8 cellular contexts compared by ENCODE assay signal in the genomic region with DNA sequence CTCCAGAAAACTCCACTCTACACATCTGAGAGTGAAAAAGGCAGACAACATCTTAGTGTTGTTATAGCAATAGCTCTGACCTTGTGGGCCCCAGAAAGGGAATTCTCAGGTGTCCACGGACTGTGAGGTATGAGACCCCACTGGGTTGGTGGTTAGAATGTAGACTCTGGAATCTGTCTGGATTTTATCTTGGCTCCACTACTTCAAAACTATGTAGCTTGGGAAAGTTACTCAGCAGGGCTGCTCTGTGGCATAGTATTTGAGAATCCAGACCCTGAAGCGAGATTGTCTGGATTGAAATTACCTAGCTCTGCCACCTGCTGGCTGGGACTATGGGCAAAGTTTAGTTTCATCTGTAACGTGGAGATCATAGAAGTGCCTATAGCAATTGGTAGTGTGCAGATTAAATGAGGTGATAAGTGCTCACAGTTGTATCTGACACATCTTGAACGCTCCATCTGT. TPM values are rescaled to one million over a fixed set of nuclear protein-coding genes. Genes with fewer than 3 reads are reported as not detected.
A peak's percentile ranks its signal among the peaks of the same experiment; 100 is the strongest.
DNase-seq lines count a peak whose midpoint lies in the region; ATAC-seq and TF ChIP-seq lines count a peak whose summit lies in the region.

No MANE protein-coding gene starts in this region.

- no peaks in the 10 kb centered on the region for H3K4me1 ChIP-seq in HCT116 (ENCODE audit: control insufficient read depth in 1 of 2, insufficient read depth in 2 of 2, low read length in 2 of 2)

- H3K4me3 ChIP-seq in HCT116 (replicated peaks in 1 of 2; ENCODE audit: low read depth in 1 of 2, low read length in 2 of 2) (no peak overlapping the region), neural cell (ENCODE audit: low read length) (no peak overlapping the region)

- H3K27ac Mint-ChIP-seq in CD4-positive, alpha-beta T cell, result peak overlapping the region; percentile 62

- H3K27me3 Mint-ChIP-seq in CD4-positive, alpha-beta T cell, result no peaks in the 10 kb centered on the region

- RAD21 ChIA-PET in HCT116 (lab: Charles Lee; ENCODE audit: low non-redundant PET in 1 of 2, low total read pairs in 2 of 2, uncharacterized antibody in 2 of 2, unreplicated experiment in 2 of 2), result no interaction called here

- ATAC-seq in CD4-positive, alpha-beta T cell (ENCODE audit: poor library complexity), result peak; percentile 51
- ATAC-seq in HCT116 (peak; percentile 90), HG03565 (IDR thresholded peaks at IDR 0.05; ENCODE audit: unreplicated experiment) (no peak), HG02973 (IDR thresholded peaks at IDR 0.05; ENCODE audit: unreplicated experiment) (no peak)

- peak; percentile 69 for TF ChIP-seq CTCF in CD4-positive, alpha-beta T cell (IDR thresholded peaks at IDR 0.05)
- TF ChIP-seq CTCF in HCT116 (IDR thresholded peaks at IDR 0.05 in 2 of 3, conservative IDR thresholded peaks at IDR 0.05 in 1 of 3; ENCODE audit: borderline replicate concordance in 1 of 3, insufficient read depth in 1 of 3, low read depth in 2 of 3, low read length in 2 of 3) (peak; percentile 46 to 64 (median 62); a peak in 5 of 6 replicates), VCaP (conservative IDR thresholded peaks at IDR 0.05) (peak; percentile 76), neural cell (IDR thresholded peaks at IDR 0.05; ENCODE audit: poor library complexity, severe bottlenecking) (no peak)

- peak; percentile 35 to 65 (median 58) for DNase-seq in CD4-positive, alpha-beta T cell
- DNase-seq in HCT116 (ENCODE audit: low read depth, low spot score), result peak; percentile 23
- peak; percentile 45 to 50 for DNase-seq in dermis microvascular lymphatic vessel endothelial cell (ENCODE audit: low read depth in 2 of 2)
- DNase-seq in AG08396 (ENCODE audit: low spot score), result no peak

- no peak for TF ChIP-seq EP300 in neural cell (conservative IDR thresholded peaks at IDR 0.05; ENCODE audit: poor library complexity, severe bottlenecking)

- H3K9me2 ChIP-seq in HCT116 (ENCODE audit: insufficient read depth) (no peaks in the 10 kb centered on the region), neural cell (ENCODE audit: insufficient read depth, low read length) (no peaks in the 10 kb centered on the region)

- H3K36me3 Mint-ChIP-seq in CD4-positive, alpha-beta T cell (ENCODE audit: low read depth), result peaks cover 10% of the 10 kb centered on the region

- no peaks in the 10 kb centered on the region for H3K27me3 ChIP-seq in CD4-positive, alpha-beta T cell (ENCODE audit: control insufficient read depth, insufficient read depth, low read length)
- H3K27me3 ChIP-seq in HCT116 (ENCODE audit: insufficient read depth, low read length) (no peaks in the 10 kb centered on the region), neural cell (ENCODE audit: insufficient read depth, low read depth, low read length) (no peaks in the 10 kb centered on the region)

- H4K20me1 ChIP-seq in HCT116 (ENCODE audit: insufficient read depth), result no peaks in the 10 kb centered on the region
- H4K20me1 ChIP-seq in neural cell (ENCODE audit: insufficient read depth), result no peaks in the 10 kb centered on the region

- H3K9me3 ChIP-seq in CD4-positive, alpha-beta T cell (ENCODE audit: control insufficient read depth, low read length), result no peaks in the 10 kb centered on the region
- H3K9me3 ChIP-seq in HCT116 (ENCODE audit: control insufficient read depth in 1 of 2, insufficient read depth in 1 of 2, low read depth in 1 of 2, low read length in 2 of 2) (no peaks in the 10 kb centered on the region), neural cell (ENCODE audit: low read length) (no peaks in the 10 kb centered on the region)

- POLR2A ChIA-PET in CD4-positive, alpha-beta T cell (lab: Charles Lee), result interaction anchor here (0.9 to 2.6 kb wide), 5 partner anchors 20 to 33 kb away, joined by 3 to 25 read pairs (median 5); no protein-coding TSS in a partner anchor
- POLR2A ChIA-PET in HCT116 (lab: Charles Lee), result no interaction called here

- no peaks in the 10 kb centered on the region for H3F3A ChIP-seq in neural cell (ENCODE audit: insufficient read depth, low read length, poor library complexity, severe bottlenecking)

- BruUV-seq in HCT116 (replicated peaks; lab: Mats Ljungman, UMichigan), result no TSS peak

- no peak overlapping the region for H3K9ac ChIP-seq in HCT116 (ENCODE audit: low read length)
- no peak overlapping the region for H3K9ac ChIP-seq in neural cell (ENCODE audit: low read length)

- TF ChIP-seq POLR2A in HCT116 (IDR thresholded peaks at IDR 0.05; ENCODE audit: borderline replicate concordance, extremely low read depth, insufficient read depth, insufficient read length), result no peak

- H3K36me3 ChIP-seq in HCT116 (ENCODE audit: control insufficient read depth in 1 of 2, insufficient read depth in 2 of 2, low read length in 2 of 2) (no peaks in the 10 kb centered on the region), neural cell (ENCODE audit: insufficient read depth, low read length) (no peaks in the 10 kb centered on the region)

- TF ChIP-seq RAD21 in HCT116 (IDR thresholded peaks at IDR 0.05; ENCODE audit: low read depth), result peak; percentile 45
- peak; percentile 11 for TF ChIP-seq RAD21 in neural cell (conservative IDR thresholded peaks at IDR 0.05)

- H2AFZ ChIP-seq in HCT116 (ENCODE audit: low read depth, low read length, poor library complexity, severe bottlenecking), result no peak overlapping the region
- H2AFZ ChIP-seq in neural cell (ENCODE audit: low read depth, low read length), result no peak overlapping the region

- H3K4me3 Mint-ChIP-seq in CD4-positive, alpha-beta T cell, result no peak overlapping the region

- H3K4me1 Mint-ChIP-seq in CD4-positive, alpha-beta T cell (ENCODE audit: low read depth), result peaks cover 69% of the 10 kb centered on the region

- H3K9me3 Mint-ChIP-seq in CD4-positive, alpha-beta T cell, result no peaks in the 10 kb centered on the region

- no peaks in the 10 kb centered on the region for H3K79me2 ChIP-seq in HCT116 (ENCODE audit: insufficient read depth, low read length)
- H3K79me2 ChIP-seq in neural cell (replicated peaks; ENCODE audit: insufficient read depth, low read length), result no peaks in the 10 kb centered on the region

- intact Hi-C loops in CD4-positive, alpha-beta T cell (cut with DNase I, micrococcal nuclease), result loop anchor here (1.0 to 5.0 kb wide), 5 partner anchors 25 to 235 kb away; partner anchors contain the start of gene PRDM2 (in 1 of the 2)
- intact Hi-C loops in HCT116 (cut with micrococcal nuclease), result loop anchor here (1.0 kb wide), 1 partner anchor 60 kb away; no protein-coding TSS in a partner anchor

- CTCF ChIA-PET in CD4-positive, alpha-beta T cell (lab: Charles Lee), result interaction anchor here (0.6 to 2.7 kb wide), 22 partner anchors 8 to 79 kb away, joined by 3 to 21 read pairs (median 4); partner anchors contain the start of gene PRDM2
- CTCF ChIA-PET in HCT116 (lab: Charles Lee), result interaction anchor here (1.0 to 2.0 kb wide), 8 partner anchors 9 to 299 kb away, joined by 3 to 6 read pairs (median 4); no protein-coding TSS in a partner anchor

- H3K27ac ChIP-seq in CD4-positive, alpha-beta T cell (ENCODE audit: low read depth, low read length), result no peak overlapping the region
- H3K27ac ChIP-seq in HCT116 (ENCODE audit: low read depth, low read length) (no peak overlapping the region), VCaP (no peak overlapping the region), neural cell (ENCODE audit: low read length) (no peak overlapping the region)

- H3K4me2 ChIP-seq in HCT116 (ENCODE audit: low read length), result no peak overlapping the region
- no peak overlapping the region for H3K4me2 ChIP-seq in neural cell (ENCODE audit: low read length)

TF ChIP-seq in HCT116, 20 proteins besides CTCF, POLR2A, EP300 and RAD21 (continues in another document):
- TF ChIP-seq TCF7L2 (IDR thresholded peaks at IDR 0.05; ENCODE audit: borderline replicate concordance, extremely low read depth, insufficient read depth, insufficient read length) (no peak), JUND (IDR thresholded peaks at IDR 0.05) (no peak), CEBPB (IDR thresholded peaks at IDR 0.05; ENCODE audit: low read depth) (no peak), ELF1 (IDR thresholded peaks at IDR 0.05; ENCODE audit: borderline replicate concordance, low read depth) (no peak), ZNF274 (IDR thresholded peaks at IDR 0.05; ENCODE audit: low read depth, low read length) (no peak), SIN3A (IDR thresholded peaks at IDR 0.05; ENCODE audit: low read depth) (no peak), SP1 (IDR thresholded peaks at IDR 0.05; ENCODE audit: low read depth) (no peak), FOSL1 (IDR thresholded peaks at IDR 0.05; ENCODE audit: low read depth) (no peak), ZFX (IDR thresholded peaks at IDR 0.05) (no peak)

TF ChIP-seq in neural cell, 6 proteins besides CTCF, POLR2A, EP300 and RAD21 (continues in another document):
- TF ChIP-seq POLR2AphosphoS5 (IDR thresholded peaks at IDR 0.05) (no peak), EZH2 (IDR thresholded peaks at IDR 0.05; ENCODE audit: borderline replicate concordance, insufficient read depth, low read length, poor library complexity, severe bottlenecking) (no peak), TAF1 (IDR thresholded peaks at IDR 0.05; ENCODE audit: low read depth) (no peak)
- TF ChIP-seq, protein P1, sequence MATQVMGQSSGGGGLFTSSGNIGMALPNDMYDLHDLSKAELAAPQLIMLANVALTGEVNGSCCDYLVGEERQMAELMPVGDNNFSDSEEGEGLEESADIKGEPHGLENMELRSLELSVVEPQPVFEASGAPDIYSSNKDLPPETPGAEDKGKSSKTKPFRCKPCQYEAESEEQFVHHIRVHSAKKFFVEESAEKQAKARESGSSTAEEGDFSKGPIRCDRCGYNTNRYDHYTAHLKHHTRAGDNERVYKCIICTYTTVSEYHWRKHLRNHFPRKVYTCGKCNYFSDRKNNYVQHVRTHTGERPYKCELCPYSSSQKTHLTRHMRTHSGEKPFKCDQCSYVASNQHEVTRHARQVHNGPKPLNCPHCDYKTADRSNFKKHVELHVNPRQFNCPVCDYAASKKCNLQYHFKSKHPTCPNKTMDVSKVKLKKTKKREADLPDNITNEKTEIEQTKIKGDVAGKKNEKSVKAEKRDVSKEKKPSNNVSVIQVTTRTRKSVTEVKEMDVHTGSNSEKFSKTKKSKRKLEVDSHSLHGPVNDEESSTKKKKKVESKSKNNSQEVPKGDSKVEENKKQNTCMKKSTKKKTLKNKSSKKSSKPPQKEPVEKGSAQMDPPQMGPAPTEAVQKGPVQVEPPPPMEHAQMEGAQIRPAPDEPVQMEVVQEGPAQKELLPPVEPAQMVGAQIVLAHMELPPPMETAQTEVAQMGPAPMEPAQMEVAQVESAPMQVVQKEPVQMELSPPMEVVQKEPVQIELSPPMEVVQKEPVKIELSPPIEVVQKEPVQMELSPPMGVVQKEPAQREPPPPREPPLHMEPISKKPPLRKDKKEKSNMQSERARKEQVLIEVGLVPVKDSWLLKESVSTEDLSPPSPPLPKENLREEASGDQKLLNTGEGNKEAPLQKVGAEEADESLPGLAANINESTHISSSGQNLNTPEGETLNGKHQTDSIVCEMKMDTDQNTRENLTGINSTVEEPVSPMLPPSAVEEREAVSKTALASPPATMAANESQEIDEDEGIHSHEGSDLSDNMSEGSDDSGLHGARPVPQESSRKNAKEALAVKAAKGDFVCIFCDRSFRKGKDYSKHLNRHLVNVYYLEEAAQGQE (IDR thresholded peaks at IDR 0.05; ENCODE audit: borderline replicate concordance), result no peak

RNA-seq across cellular contexts. Expression of gene PRDM2, which starts 25.8 kb away (rescaled TPM):
- 100 to 1,000 TPM; 136 to 140 TPM for total RNA-seq in CD4-positive, alpha-beta T cell
- 17.3 TPM for total RNA-seq in HCT116 (2021; ENCODE audit: unreplicated experiment)
- polyA plus RNA-seq in HCT116 (2012), result 2.9 and 3.7 TPM in 2 replicates
- 6.3 and 10.9 TPM in 2 replicates for total RNA-seq in dermis microvascular lymphatic vessel endothelial cell
- polyA plus RNA-seq in neural cell, result 10.7 TPM in 2 replicates
- 31.7 and 43.2 TPM in 2 replicates for polyA minus RNA-seq in neural cell

Comparison
In these comparisons a context has a peak if more than half of its experiments do, and no peak if none do; other contexts are left out.
1. ATAC-seq: peak in CD4-positive, alpha-beta T cell (single experiment) and HCT116 (single experiment); none in HG03565 (single experiment) and HG02973 (single experiment).